1 cellular context compared by ENCODE assay signal in genomic region chr9:37916471-37917314, GRCh38.
TF ChIP-seq lines count a peak whose summit lies in the region.

No MANE protein-coding gene starts in this region.

TF ChIP-seq in H1, 55 proteins besides CTCF, POLR2A, EP300 and RAD21 (continued from another document):
- TF ChIP-seq CHD7 (IDR thresholded peaks at IDR 0.05; ENCODE audit: insufficient replicate concordance, low read length) (no peak), JUND (IDR thresholded peaks at IDR 0.05; ENCODE audit: low read length) (no peak), USF2 (IDR thresholded peaks at IDR 0.05; ENCODE audit: low read length) (no peak), NANOG (IDR thresholded peaks at IDR 0.05; ENCODE audit: insufficient read depth, low read depth, low read length, poor library complexity, severe bottlenecking) (no peak), HDAC2 (IDR thresholded peaks at IDR 0.05; ENCODE audit: borderline replicate concordance in 1 of 2, low read depth in 2 of 2, low read length in 2 of 2) (no peak)
TF ChIP-seq in H1: peak in this region for 0.
